In the genomic region with DNA sequence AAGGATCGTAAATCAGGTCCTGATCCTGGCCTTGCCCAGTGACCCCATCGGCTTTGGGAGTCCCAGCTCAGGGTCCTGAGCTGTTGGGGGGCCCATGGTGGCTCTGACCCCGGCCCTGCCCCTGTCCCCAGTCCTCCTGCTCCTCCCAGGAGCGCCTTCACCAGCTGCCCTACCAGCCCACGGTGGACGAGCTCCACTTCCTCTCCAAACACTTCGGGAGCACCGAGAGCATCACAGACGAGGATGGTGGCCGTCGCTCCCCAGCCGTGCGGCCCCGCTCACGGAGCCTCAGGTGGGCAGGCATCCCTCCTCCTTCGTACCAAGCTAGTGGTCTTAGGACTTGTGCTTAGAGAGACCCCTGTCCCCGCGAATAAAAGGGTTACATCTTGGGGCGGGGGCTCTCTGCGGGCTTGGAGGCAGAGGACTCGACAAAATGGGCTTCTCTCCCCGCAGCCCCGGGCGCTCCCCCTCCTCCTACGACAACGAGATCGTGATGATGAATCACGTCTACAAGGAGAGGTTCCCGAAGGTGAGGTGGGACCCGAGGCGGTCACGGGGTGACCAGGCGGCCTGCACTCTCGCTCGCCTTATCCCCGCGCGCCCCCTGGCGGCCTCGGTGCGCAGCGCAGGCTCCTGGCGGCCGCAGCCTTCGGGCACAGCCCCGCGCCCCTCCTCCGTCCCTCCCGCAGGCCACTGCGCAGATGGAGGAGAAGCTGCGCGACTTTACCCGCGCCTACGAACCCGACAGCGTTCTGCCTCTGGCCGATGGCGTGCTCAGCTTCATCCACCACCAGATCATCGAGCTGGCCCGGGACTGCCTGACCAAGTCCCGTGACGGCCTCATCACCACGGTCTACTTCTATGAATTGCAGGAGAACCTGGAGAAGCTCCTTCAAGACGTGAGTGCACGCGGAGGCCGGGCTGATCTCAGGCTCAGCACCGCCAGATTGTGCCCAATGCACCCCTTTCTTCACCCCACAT, we compare ENCODE assay signal across 8 cellular contexts. TPM values are rescaled to one million over a fixed set of nuclear protein-coding genes. Genes with fewer than 3 reads are reported as not detected.
DNase-seq lines count a peak whose midpoint lies in the region; TF ChIP-seq lines count a peak whose summit lies in the region.

No MANE protein-coding gene starts in this region.

- H3K4me3 ChIP-seq in trophoblast cell (ENCODE audit: low read depth, low read length), result no peak overlapping the region
- H3K4me3 ChIP-seq in tibial nerve, result no peak overlapping the region

- H3K27ac ChIP-seq in trophoblast cell (ENCODE audit: low read depth, low read length) (no peak overlapping the region), tibial nerve (no peak overlapping the region)

- H3K9ac ChIP-seq in trophoblast cell (ENCODE audit: low read length), result no peak overlapping the region

- no peak for TF ChIP-seq POLR2A in tibial nerve (IDR thresholded peaks at IDR 0.05)

- H3K36me3 Mint-ChIP-seq in activated naive CD4-positive, alpha-beta T cell treated with anti-CD3 and anti-CD28 coated beads, Interleukin-2, amount 50 U/mL, for 24 hours, result no peaks in the 10 kb centered on the region

- no peaks in the 10 kb centered on the region for H3K79me2 ChIP-seq in trophoblast cell (ENCODE audit: control insufficient read depth, insufficient read depth, low read length, poor library complexity)

- H3K9me3 Mint-ChIP-seq in activated naive CD4-positive, alpha-beta T cell treated with anti-CD3 and anti-CD28 coated beads, Interleukin-2, amount 50 U/mL, for 24 hours, result no peaks in the 10 kb centered on the region

- no peak overlapping the region for H4K12ac ChIP-seq in trophoblast cell (ENCODE audit: low read depth, low read length)

- H4K91ac ChIP-seq in trophoblast cell (ENCODE audit: low read depth, low read length), result no peak overlapping the region

- H2AK5ac ChIP-seq in trophoblast cell (ENCODE audit: low read length), result no peak overlapping the region

- H3K79me1 ChIP-seq in trophoblast cell (ENCODE audit: low read length), result no peaks in the 10 kb centered on the region

- H3K4ac ChIP-seq in trophoblast cell (ENCODE audit: low read depth, low read length), result no peak overlapping the region

- WGBS in trophoblast cell (ENCODE audit: extremely low coverage, insufficient coverage, insufficient read length), result no CpG with 5 or more reads among the region's 69 CpGs
- 13% methylated on average over 26 to 67 of the region's 69 CpGs for WGBS in tibial nerve, 2 donors

- H3K4me1 ChIP-seq in trophoblast cell (ENCODE audit: control insufficient read depth in 1 of 2, insufficient read depth in 2 of 2, low read length in 2 of 2), result peaks cover 0 to 3% of the 10 kb centered on the region in 2 experiments
- peaks cover 0 to 12% (median 3%) of the 10 kb centered on the region in 4 donors for H3K4me1 ChIP-seq in tibial nerve

- H3K9me3 ChIP-seq in trophoblast cell (ENCODE audit: insufficient read depth, low read depth, low read length), result peaks cover 3% of the 10 kb centered on the region
- H3K9me3 ChIP-seq in tibial nerve, result no peaks in the 10 kb centered on the region

- TF ChIP-seq EP300 in tibial nerve (IDR thresholded peaks at IDR 0.05), result peak in 1 of 2 donors; percentile 30

- no peak overlapping the region for H2BK120ac ChIP-seq in trophoblast cell (ENCODE audit: insufficient read depth, low read length, poor library complexity)

- peak overlapping the region; percentile 57 for H3K4me2 ChIP-seq in trophoblast cell (ENCODE audit: low read length)

- no peaks in the 10 kb centered on the region for H3K36me3 ChIP-seq in trophoblast cell (ENCODE audit: control insufficient read depth in 1 of 2, insufficient read depth in 2 of 2, low read length in 2 of 2)
- H3K36me3 ChIP-seq in tibial nerve, result no peaks in the 10 kb centered on the region

- H2BK12ac ChIP-seq in trophoblast cell (ENCODE audit: low read length), result no peak overlapping the region

- H3K23ac ChIP-seq in trophoblast cell (ENCODE audit: low read length), result no peak overlapping the region

- peak overlapping the region; percentile 8 for H4K8ac ChIP-seq in trophoblast cell (ENCODE audit: low read depth, low read length)

- DNase-seq in NCI-H345 (lab: John Stamatoyannopoulos, UW), result peak; percentile 25
- no peak for DNase-seq in NCI-H345 treated with DMSO at 0.1 percent for 48 hours (lab: John Stamatoyannopoulos, UW; ENCODE audit: unreplicated experiment)
- DNase-seq in LoVo (ENCODE audit: low spot score), result peak; percentile 82
- peak; percentile 79 for DNase-seq in SKM-1 treated with dmso at 0.1 percent for 144 hours (lab: John Stamatoyannopoulos, UW; ENCODE audit: unreplicated experiment)
- peak; percentile 84 for DNase-seq in glomerular visceral epithelial cell (ENCODE audit: extremely low spot score)
- peak; percentile 82 to 90 for DNase-seq in trophoblast cell
- DNase-seq in tibial nerve (ENCODE audit: low spot score in 2 of 2), result peak; percentile 72 to 83

- H3K27me3 ChIP-seq in trophoblast cell (ENCODE audit: insufficient read depth, low read length) (no peaks in the 10 kb centered on the region), tibial nerve (peaks cover 0 to 38% of the 10 kb centered on the region in 2 donors)

- H3K14ac ChIP-seq in trophoblast cell (ENCODE audit: low read length), result no peak overlapping the region

- H2BK5ac ChIP-seq in trophoblast cell (ENCODE audit: low read depth, low read length, poor library complexity), result no peak overlapping the region

- TF ChIP-seq CTCF in tibial nerve (IDR thresholded peaks at IDR 0.05), result peak; percentile 98 to 99 (median 99)

- peaks cover 3% of the 10 kb centered on the region for H3K4me1 Mint-ChIP-seq in activated naive CD4-positive, alpha-beta T cell treated with anti-CD3 and anti-CD28 coated beads, Interleukin-2, amount 50 U/mL, for 24 hours

- peaks cover 13% of the 10 kb centered on the region for H3K27me3 Mint-ChIP-seq in activated naive CD4-positive, alpha-beta T cell treated with anti-CD3 and anti-CD28 coated beads, Interleukin-2, amount 50 U/mL, for 24 hours

- H2AFZ ChIP-seq in trophoblast cell (ENCODE audit: insufficient read depth, low read length, poor library complexity), result peak overlapping the region; percentile 57

- no peak overlapping the region for H3K18ac ChIP-seq in trophoblast cell (ENCODE audit: low read length)

- peak overlapping the region; percentile 70 for H3K4me3 Mint-ChIP-seq in activated naive CD4-positive, alpha-beta T cell treated with anti-CD3 and anti-CD28 coated beads, Interleukin-2, amount 50 U/mL, for 24 hours

- H3K27ac Mint-ChIP-seq in activated naive CD4-positive, alpha-beta T cell treated with anti-CD3 and anti-CD28 coated beads, Interleukin-2, amount 50 U/mL, for 24 hours, result no peak overlapping the region

RNA-seq across cellular contexts. Expression of gene MAST1, which starts 9.1 kb away (rescaled TPM):
- polyA plus RNA-seq in trophoblast cell (2013), result 1.8 and 2.4 TPM in 2 replicates
- not detected for total RNA-seq in tibial nerve

RNA-seq across cellular contexts. Expression of gene RTBDN, which starts 13.1 kb away (rescaled TPM):
- 0.22 and 0.33 TPM in 2 replicates for polyA plus RNA-seq in trophoblast cell (2013)
- not detected for total RNA-seq in tibial nerve

RNA-seq across cellular contexts. Expression of gene DNASE2, which starts 33.8 kb away (rescaled TPM):
- 32.9 and 33.5 TPM in 2 replicates for polyA plus RNA-seq in trophoblast cell (2013)
- total RNA-seq in tibial nerve, result 10 to 100 TPM; 38.1 to 59.0 (median 44.2) TPM

RNA-seq across cellular contexts. Expression of gene KLF1, which starts 39.6 kb away (rescaled TPM):
- 0.04 TPM in 1 of 2 replicates, not detected in the other for polyA plus RNA-seq in trophoblast cell (2013)
- not detected for total RNA-seq in tibial nerve

RNA-seq across cellular contexts. Expression of gene RNASEH2A, which starts 41.1 kb away (rescaled TPM):
- polyA plus RNA-seq in trophoblast cell (2013), result 16.0 and 17.3 TPM in 2 replicates
- 1 to 10 TPM; 5.4 to 8.6 (median 6.7) TPM for total RNA-seq in tibial nerve
